In the genomic region with DNA sequence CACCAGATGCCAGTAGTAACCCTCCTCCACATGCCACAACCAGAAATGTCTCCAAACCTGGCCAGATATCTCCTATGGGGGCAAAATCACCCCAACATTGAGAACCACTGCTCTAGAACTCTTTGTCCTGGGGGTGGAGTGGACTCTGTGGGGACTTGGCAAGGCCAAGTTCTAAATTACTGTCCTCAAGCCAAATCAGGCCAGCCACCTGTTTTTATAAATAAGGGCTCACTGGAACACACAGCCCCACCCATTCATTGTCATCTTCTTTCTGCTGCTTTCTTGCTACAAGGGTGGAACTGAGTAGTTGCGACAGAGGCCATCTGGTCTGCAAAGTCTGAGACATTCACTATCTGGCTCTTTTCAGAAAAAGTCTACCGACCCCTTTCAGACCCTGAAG, we compare ENCODE assay signal across 1 cellular context.
A peak's percentile ranks its signal among the peaks of the same experiment; 100 is the strongest.
TF ChIP-seq lines count a peak whose summit lies in the region.

No MANE protein-coding gene starts in this region.

TF ChIP-seq in liver, 16 proteins besides CTCF, POLR2A, EP300 and RAD21:
- TF ChIP-seq RXRA (IDR thresholded peaks at IDR 0.05) = no peak
- TF ChIP-seq REST (IDR thresholded peaks at IDR 0.05) = no peak
- peak; percentile 19 for TF ChIP-seq HNF4G (IDR thresholded peaks at IDR 0.05)
- TF ChIP-seq HNF4A (conservative IDR thresholded peaks at IDR 0.05) = peak in 1 of 2 donors; percentile 52
- TF ChIP-seq EGR1 (IDR thresholded peaks at IDR 0.05; ENCODE audit: low read depth in 2 of 2) = no peak
